In the genomic region with DNA sequence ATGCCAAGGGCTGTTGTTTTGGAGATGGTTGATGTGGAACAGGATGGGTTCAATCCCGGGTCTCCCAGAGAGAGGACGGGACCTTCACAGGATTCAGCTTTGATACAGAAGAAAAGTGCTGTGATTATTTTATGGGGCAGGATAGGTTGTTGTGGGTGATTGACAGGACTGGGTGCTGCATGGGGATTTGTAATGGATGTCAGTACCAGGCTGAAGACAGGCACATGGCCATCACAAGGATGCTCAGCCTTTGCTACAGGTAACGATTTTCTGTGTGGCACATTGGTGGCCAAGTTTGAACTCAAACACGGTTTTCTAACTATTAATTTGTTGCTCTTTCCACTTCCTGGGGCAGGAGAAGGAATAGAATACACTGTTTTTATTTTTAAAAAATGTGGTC, we compare ENCODE assay signal across 2 cellular contexts.
A peak's percentile ranks its signal among the peaks of the same experiment; 100 is the strongest.
TF ChIP-seq lines count a peak whose summit lies in the region.

No MANE protein-coding gene starts in this region.

TF ChIP-seq in GM23338, 12 proteins besides CTCF, POLR2A, EP300 and RAD21:
- TF ChIP-seq NANOG (IDR thresholded peaks at IDR 0.05; ENCODE audit: borderline replicate concordance) = no peak
- TF ChIP-seq POLR2AphosphoS5 (IDR thresholded peaks at IDR 0.05; ENCODE audit: low read depth) = peak; percentile 73; the same call in 1 of the 2 replicates
TF ChIP-seq in GM23338: peak in this region for 1.

TF ChIP-seq in H1, 55 proteins besides CTCF, POLR2A, EP300 and RAD21:
- TF ChIP-seq, protein P1, sequence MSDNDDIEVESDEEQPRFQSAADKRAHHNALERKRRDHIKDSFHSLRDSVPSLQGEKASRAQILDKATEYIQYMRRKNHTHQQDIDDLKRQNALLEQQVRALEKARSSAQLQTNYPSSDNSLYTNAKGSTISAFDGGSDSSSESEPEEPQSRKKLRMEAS (IDR thresholded peaks at IDR 0.05) = 0 out of 2 replicates have a peak, but pooled peaks have one; percentile 23
- TF ChIP-seq POLR2AphosphoS5 (IDR thresholded peaks at IDR 0.05; ENCODE audit: low read depth, low read length) (peak; percentile 50), SRF (IDR thresholded peaks at IDR 0.05; ENCODE audit: low read depth, low read length) (no peak)
